ENCODE assay signal across 1 cellular context in genomic region chr20:51616060-51616459, GRCh38.
TF ChIP-seq lines count a peak whose summit lies in the region.

No MANE protein-coding gene starts in this region.

TF ChIP-seq in HCT116, 20 proteins besides CTCF, POLR2A, EP300 and RAD21 (continued from another document):
- no peak for TF ChIP-seq ZBTB33 (IDR thresholded peaks at IDR 0.05; ENCODE audit: extremely low read depth, insufficient replicate concordance, low read length)
- TF ChIP-seq EZH2phosphoT487 (IDR thresholded peaks at IDR 0.05; ENCODE audit: borderline replicate concordance), result no peak
- no peak for TF ChIP-seq SRF (IDR thresholded peaks at IDR 0.05; ENCODE audit: low read depth)
